In genomic region chrX:80812176-80812575, GRCh38 we compare ENCODE assay signal across 8 cellular contexts. TPM values are rescaled to one million over a fixed set of nuclear protein-coding genes. Genes with fewer than 3 reads are reported as not detected.
A peak's percentile ranks its signal among the peaks of the same experiment; 100 is the strongest.
DNase-seq lines count a peak whose midpoint lies in the region; ATAC-seq, FAIRE-seq and TF ChIP-seq lines count a peak whose summit lies in the region.

No MANE protein-coding gene starts in this region.

- no peaks in the 10 kb centered on the region for H3K36me3 Mint-ChIP-seq in neural crest cell (ENCODE audit: low read depth)

- ATAC-seq in HG02981 (IDR thresholded peaks at IDR 0.05; ENCODE audit: unreplicated experiment) (peak; percentile 42), pancreas (no peak)

- peak; percentile 29 for DNase-seq in AG08395 (ENCODE audit: low spot score)
- DNase-seq in GM18507 (ENCODE audit: extremely low spot score, insufficient read length, low read depth): no peak
- peak in 2 of 3 donors; percentile 26 to 54 for DNase-seq in Peyer's patch
- peak; percentile 46 for DNase-seq in brain microvascular endothelial cell
- no peak for DNase-seq in neural crest cell (ENCODE audit: low read depth, low spot score)
- DNase-seq in NCI-H1417 (lab: John Stamatoyannopoulos, UW): no peak
- no peak for DNase-seq in pancreas

- H3K4me3 ChIP-seq in Peyer's patch: no peak overlapping the region
- H3K4me3 ChIP-seq in brain microvascular endothelial cell (ENCODE audit: low read depth, low read length): no peak overlapping the region
- no peak overlapping the region for H3K4me3 ChIP-seq in pancreas

- H3K4me1 ChIP-seq in Peyer's patch (no peaks in the 10 kb centered on the region), pancreas (no peaks in the 10 kb centered on the region)

- no peaks in the 10 kb centered on the region for H3K27me3 Mint-ChIP-seq in neural crest cell (ENCODE audit: low read depth)

- TF ChIP-seq POLR2A in Peyer's patch (IDR thresholded peaks at IDR 0.05): no peak

- intact Hi-C loops in pancreas (cut with DNase I): no loop called here

- 57 to 89% methylated on average over 1 of the region's 1 CpG for WGBS in pancreas, 2 donors

- in situ Hi-C loops in brain microvascular endothelial cell (cut with HindIII; ENCODE audit: low pct_ligation_motif_present, low sequenced_read_pairs): no loop called here

- no peaks in the 10 kb centered on the region for H3K9me3 Mint-ChIP-seq in neural crest cell

- no peak overlapping the region for H3K27ac Mint-ChIP-seq in neural crest cell (ENCODE audit: unreplicated experiment)

- H3K4me1 Mint-ChIP-seq in neural crest cell: peaks cover 5% of the 10 kb centered on the region

- H3K4me3 Mint-ChIP-seq in neural crest cell: peak overlapping the region; percentile 47

- no peak overlapping the region for H3K27ac ChIP-seq in Peyer's patch
- H3K27ac ChIP-seq in brain microvascular endothelial cell: no peak overlapping the region
- H3K27ac ChIP-seq in pancreas: no peak overlapping the region

- H3K9me3 ChIP-seq in Peyer's patch (no peaks in the 10 kb centered on the region), pancreas (no peaks in the 10 kb centered on the region)

- TF ChIP-seq CTCF in Peyer's patch (IDR thresholded peaks at IDR 0.05): no peak
- TF ChIP-seq CTCF in brain microvascular endothelial cell (IDR thresholded peaks at IDR 0.05; ENCODE audit: low read depth, low read length, missing control alignments): peak; percentile 46
- no peak for TF ChIP-seq CTCF in neural crest cell (conservative IDR thresholded peaks at IDR 0.05)
- TF ChIP-seq CTCF in pancreas (IDR thresholded peaks at IDR 0.05): no peak

- peak; percentile 67 for FAIRE-seq in GM18507 (lab: Jason Lieb, UNC)
- FAIRE-seq in pancreas (lab: Jason Lieb, UNC): no peak

- no peaks in the 10 kb centered on the region for H3K27me3 ChIP-seq in Peyer's patch
- H3K27me3 ChIP-seq in brain microvascular endothelial cell (replicated peaks): no peaks in the 10 kb centered on the region
- H3K27me3 ChIP-seq in pancreas: no peaks in the 10 kb centered on the region

- H3K36me3 ChIP-seq in Peyer's patch: no peaks in the 10 kb centered on the region
- H3K36me3 ChIP-seq in brain microvascular endothelial cell (replicated peaks): no peaks in the 10 kb centered on the region
- no peaks in the 10 kb centered on the region for H3K36me3 ChIP-seq in pancreas

RNA-seq across cellular contexts. Expression of gene BRWD3, which starts 2.5 kb away (rescaled TPM):
- 10 to 100 TPM; 18.7 to 57.8 (median 31.1) TPM for total RNA-seq in Peyer's patch
- 30.7 and 31.1 TPM in 2 replicates for total RNA-seq in neural crest cell
- total RNA-seq in pancreas: 10 to 100 TPM in 3 of 6 donors, 1 to 10 TPM in 3; 6.8 to 15.7 (median 9.8) TPM
- 1 to 10 TPM; 1.8 to 3.9 TPM for polyA plus RNA-seq in pancreas

Comparison
In these comparisons a context has a peak if more than half of its experiments do, and no peak if none do; other contexts are left out.
1. DNase-seq: peak in AG08395 (single experiment), Peyer's patch (2 of 3) and brain microvascular endothelial cell (single experiment); none in GM18507 (single experiment), neural crest cell (single experiment), NCI-H1417 (0 of 3) and pancreas (0 of 6).